20 cellular contexts compared by ENCODE assay signal in the genomic region with DNA sequence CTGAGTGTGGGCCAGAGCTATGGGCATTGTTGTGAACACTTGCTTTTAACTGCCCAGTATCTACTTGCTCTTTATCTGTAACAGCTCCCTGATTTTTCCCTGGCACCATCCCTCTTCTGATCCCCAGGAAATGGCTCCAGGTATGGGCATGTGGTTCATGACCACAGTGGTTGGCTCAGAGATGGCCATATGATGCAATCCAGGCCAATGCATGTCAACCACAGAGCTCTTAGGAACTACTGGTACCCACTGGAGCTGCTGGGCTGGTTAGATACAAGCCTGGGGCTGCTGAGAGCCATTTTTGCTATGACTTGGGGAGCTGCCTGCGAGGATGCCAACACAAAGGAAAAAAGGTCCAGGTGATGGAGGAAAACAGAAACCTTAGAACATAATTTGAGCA. TPM values are rescaled to one million over a fixed set of nuclear protein-coding genes. Genes with fewer than 3 reads are reported as not detected.
DNase-seq lines count a peak whose midpoint lies in the region; ATAC-seq and TF ChIP-seq lines count a peak whose summit lies in the region.
"Had no signal": no experiment of that assay in that cellular context is flagged by ENCODE, and none has a peak within 500 bp of the region (broad histone marks: within the 10 kb centered on the region; RNA-seq: fewer than 3 reads in every experiment).

No MANE protein-coding gene starts in this region.

- POLR2A ChIA-PET in WTC11 (lab: Charles Lee): no interaction called here

- no peak overlapping the region for H3K4me3 Mint-ChIP-seq in WTC11
- H3K4me3 Mint-ChIP-seq: activated naive CD8-positive, alpha-beta T cell treated with anti-CD3 and anti-CD28 coated beads, Interleukin-2, amount 10 ng/mL, durations not matched to agents 7 days and 5 days; CD8-positive, alpha-beta memory T cell; natural killer cell; T-helper 2 cell treated with Interferon-gamma antibody and Interleukin-4, amounts not matched to agents 5 μg/mL and 100 μg/mL, for 36 hours had no signal

- H3K4me1 ChIP-seq in right cardiac atrium (ENCODE audit: control insufficient read depth, insufficient read depth, low read length): peaks cover 2% of the 10 kb centered on the region
- H3K4me1 ChIP-seq: breast epithelium, thyroid gland had no signal

- 0% methylated on average over 1 of the region's 1 CpG for WGBS in right cardiac atrium

- H3K4me3 ChIP-seq in right cardiac atrium (ENCODE audit: low read length): no peak overlapping the region
- H3K4me3 ChIP-seq: breast epithelium, thyroid gland had no signal

- no peaks in the 10 kb centered on the region; the same call in 1 of the 2 replicates for H3K27me3 Mint-ChIP-seq in WTC11 (ENCODE audit: low read depth)

- CTCF ChIA-PET in WTC11 (lab: Charles Lee): interaction anchor here (1.0 to 2.2 kb wide), 4 partner anchors 42 to 115 kb away, joined by 3 to 10 read pairs (median 5); no protein-coding TSS in a partner anchor

- no peak overlapping the region for H3K27ac Mint-ChIP-seq in WTC11
- H3K27ac Mint-ChIP-seq: activated naive CD8-positive, alpha-beta T cell treated with anti-CD3 and anti-CD28 coated beads, Interleukin-2, amount 10 ng/mL, durations not matched to agents 7 days and 5 days; CD8-positive, alpha-beta memory T cell; natural killer cell; T-helper 2 cell treated with Interferon-gamma antibody and Interleukin-4, amounts not matched to agents 5 μg/mL and 100 μg/mL, for 36 hours had no signal

- DNase-seq in right cardiac atrium: no peak
- no peak for DNase-seq in cardiac septum (ENCODE audit: low spot score)
- DNase-seq in WTC11 (ENCODE audit: low spot score): no peak
- peak; percentile 8 for DNase-seq in fibroblast of the conjunctiva (ENCODE audit: low read depth)
- DNase-seq in KG1 (lab: John Stamatoyannopoulos, UW): no peak
- DNase-seq in C1 segment of cervical spinal cord (lab: John Stamatoyannopoulos, UW): no peak
- no peak for DNase-seq in UCSD-AML1 (lab: John Stamatoyannopoulos, UW; ENCODE audit: unreplicated experiment)
- DNase-seq in SHP77 treated with DMSO at 0.1 percent for 48 hours (lab: John Stamatoyannopoulos, UW): no peak
- DNase-seq: activated naive CD8-positive, alpha-beta T cell treated with anti-CD3 and anti-CD28 coated beads, Interleukin-2, amount 10 ng/mL, durations not matched to agents 7 days and 5 days; activated T-cell treated with anti-CD3 and anti-CD28 coated beads, Interleukin-2, amount 50 U/mL, for 48 hours; mesenchymal stem cell; MM.1S; natural killer cell; NCI-H187 treated with DMSO at 0.1 percent for 48 hours; NCI-H446; SIG-M5; thyroid gland had no signal

- H3K27me3 ChIP-seq in right cardiac atrium (ENCODE audit: control insufficient read depth, insufficient read depth): no peaks in the 10 kb centered on the region
- H3K27me3 ChIP-seq: breast epithelium, thyroid gland had no signal

- no peaks in the 10 kb centered on the region for H3K9me3 ChIP-seq in right cardiac atrium (ENCODE audit: control insufficient read depth, low read length)
- H3K9me3 ChIP-seq: breast epithelium, thyroid gland had no signal

- no peaks in the 10 kb centered on the region for H3K36me3 Mint-ChIP-seq in WTC11
- H3K36me3 Mint-ChIP-seq: activated naive CD8-positive, alpha-beta T cell treated with anti-CD3 and anti-CD28 coated beads, Interleukin-2, amount 10 ng/mL, durations not matched to agents 7 days and 5 days; natural killer cell had no signal

- TF ChIP-seq CTCF in WTC11 (IDR thresholded peaks at IDR 0.05): no peak

- intact Hi-C loops in right cardiac atrium (cut with DNase I): no loop called here
- intact Hi-C loops in cardiac septum (cut with DNase I): no loop called here

- H3K9me3 Mint-ChIP-seq in WTC11: peaks cover 4% of the 10 kb centered on the region
- H3K9me3 Mint-ChIP-seq: activated naive CD8-positive, alpha-beta T cell treated with anti-CD3 and anti-CD28 coated beads, Interleukin-2, amount 10 ng/mL, durations not matched to agents 7 days and 5 days; CD8-positive, alpha-beta memory T cell; T-helper 2 cell treated with Interferon-gamma antibody and Interleukin-4, amounts not matched to agents 5 μg/mL and 100 μg/mL, for 36 hours had no signal

- peak overlapping the region; percentile 82 for H3K27ac ChIP-seq in right cardiac atrium (ENCODE audit: low read length)
- H3K27ac ChIP-seq: thyroid gland had no signal

- no peaks in the 10 kb centered on the region for H3K4me1 Mint-ChIP-seq in WTC11
- H3K4me1 Mint-ChIP-seq: activated naive CD8-positive, alpha-beta T cell treated with anti-CD3 and anti-CD28 coated beads, Interleukin-2, amount 10 ng/mL, durations not matched to agents 7 days and 5 days; CD8-positive, alpha-beta memory T cell; natural killer cell had no signal

- ATAC-seq in right cardiac atrium (no peak), WTC11 (no peak)
- ATAC-seq: natural killer cell had no signal

TF ChIP-seq in WTC11, 78 proteins besides CTCF, POLR2A, EP300 and RAD21:
- TF ChIP-seq MAX (CRISPR knock-in tag; IDR thresholded peaks at IDR 0.05): no peak
- TF ChIP-seq GABPB1 (CRISPR knock-in tag; IDR thresholded peaks at IDR 0.05): 0 out of 2 replicates have a peak, but pooled peaks have one; percentile 37

RNA-seq across cellular contexts. Expression of gene KCNB1, which starts 55.6 kb away (rescaled TPM):
- total RNA-seq in right cardiac atrium: 1 to 10 TPM in 2 of 4 donors, under 1 TPM in 2; 0.35 to 1.6 (median 0.79) TPM
- 0.66 TPM for polyA plus RNA-seq in right cardiac atrium
- total RNA-seq in cardiac septum: 0.38 TPM
- total RNA-seq in WTC11 (2021): 1.1 to 1.5 TPM (median 1.1 TPM) in 3 replicates
- polyA plus RNA-seq: CD8-positive, alpha-beta memory T cell had no signal
